Comparison of ENCODE assay signal across 2 cellular contexts in genomic region chr2:33275689-33276444, GRCh38.
A peak's percentile ranks its signal among the peaks of the same experiment; 100 is the strongest.
TF ChIP-seq lines count a peak whose summit lies in the region.

No MANE protein-coding gene starts in this region.

TF ChIP-seq in IMR-90, 13 proteins besides CTCF, POLR2A, EP300 and RAD21 (continued from another document):
- TF ChIP-seq, protein P1, sequence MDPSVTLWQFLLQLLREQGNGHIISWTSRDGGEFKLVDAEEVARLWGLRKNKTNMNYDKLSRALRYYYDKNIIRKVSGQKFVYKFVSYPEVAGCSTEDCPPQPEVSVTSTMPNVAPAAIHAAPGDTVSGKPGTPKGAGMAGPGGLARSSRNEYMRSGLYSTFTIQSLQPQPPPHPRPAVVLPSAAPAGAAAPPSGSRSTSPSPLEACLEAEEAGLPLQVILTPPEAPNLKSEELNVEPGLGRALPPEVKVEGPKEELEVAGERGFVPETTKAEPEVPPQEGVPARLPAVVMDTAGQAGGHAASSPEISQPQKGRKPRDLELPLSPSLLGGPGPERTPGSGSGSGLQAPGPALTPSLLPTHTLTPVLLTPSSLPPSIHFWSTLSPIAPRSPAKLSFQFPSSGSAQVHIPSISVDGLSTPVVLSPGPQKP (IDR thresholded peaks at IDR 0.05; ENCODE audit: borderline replicate concordance, low read depth, low read length), result no peak
- peak; percentile 63; the same call in 1 of the 2 replicates for TF ChIP-seq NFE2L2 (IDR thresholded peaks at IDR 0.05; ENCODE audit: low read depth, low read length)
- TF ChIP-seq MAZ (IDR thresholded peaks at IDR 0.05; ENCODE audit: borderline replicate concordance, low read depth, low read length), result peak; percentile 59
- no peak for TF ChIP-seq SMC3 (IDR thresholded peaks at IDR 0.05; ENCODE audit: low read depth, low read length)
- peak; percentile 71 for TF ChIP-seq USF2 (IDR thresholded peaks at IDR 0.05; ENCODE audit: low read depth, low read length)
- no peak for TF ChIP-seq RFX5 (IDR thresholded peaks at IDR 0.05; ENCODE audit: low read depth, low read length)
- TF ChIP-seq MAFK (IDR thresholded peaks at IDR 0.05; ENCODE audit: low read depth, low read length), result no peak
- peak; percentile 70 for TF ChIP-seq BHLHE40 (IDR thresholded peaks at IDR 0.05; ENCODE audit: low read depth, low read length)

TF ChIP-seq in HepG2, 621 proteins besides CTCF, POLR2A, EP300 and RAD21 (continued from another document and continues in another):
- TF ChIP-seq ZNF710 (CRISPR knock-in tag; IDR thresholded peaks at IDR 0.05; ENCODE audit: borderline replicate concordance) (no peak), KAT7 (CRISPR knock-in tag; IDR thresholded peaks at IDR 0.05; ENCODE audit: borderline replicate concordance) (no peak), SP140L (CRISPR knock-in tag; IDR thresholded peaks at IDR 0.05; ENCODE audit: borderline replicate concordance) (no peak), TCF7L2 (IDR thresholded peaks at IDR 0.05; ENCODE audit: low read depth, low read length) (no peak), ARID4A (CRISPR knock-in tag; IDR thresholded peaks at IDR 0.05; ENCODE audit: borderline replicate concordance) (no peak), ZNF20 (CRISPR knock-in tag; IDR thresholded peaks at IDR 0.05) (no peak), ZNF432 (CRISPR knock-in tag; IDR thresholded peaks at IDR 0.05; ENCODE audit: borderline replicate concordance) (no peak), ZNF563 (CRISPR knock-in tag; IDR thresholded peaks at IDR 0.05) (no peak), ZC3H13 (CRISPR knock-in tag; IDR thresholded peaks at IDR 0.05) (no peak), ZNF274 (CRISPR knock-in tag; IDR thresholded peaks at IDR 0.05) (no peak), ZNF589 (CRISPR knock-in tag; conservative IDR thresholded peaks at IDR 0.05) (0 out of 2 replicates have a peak, but pooled peaks have one; percentile 29), TOE1 (CRISPR knock-in tag; IDR thresholded peaks at IDR 0.05) (no peak), ZNF775 (CRISPR knock-in tag; IDR thresholded peaks at IDR 0.05; ENCODE audit: borderline replicate concordance) (no peak), NAIF1 (CRISPR knock-in tag; IDR thresholded peaks at IDR 0.05; ENCODE audit: borderline replicate concordance) (no peak), SOX5 (CRISPR knock-in tag; IDR thresholded peaks at IDR 0.05; ENCODE audit: borderline replicate concordance) (peak; percentile 75; the same call in 1 of the 2 replicates), ZNF263 (CRISPR knock-in tag; IDR thresholded peaks at IDR 0.05) (no peak), RBFOX2 (IDR thresholded peaks at IDR 0.05; ENCODE audit: low read depth, low read length) (no peak), CSRNP1 (CRISPR knock-in tag; IDR thresholded peaks at IDR 0.05) (no peak), BHLHE40 (IDR thresholded peaks at IDR 0.05; ENCODE audit: low read length) (no peak), JUN (CRISPR knock-in tag; IDR thresholded peaks at IDR 0.05) (peak; percentile 82; the same call in 1 of the 2 replicates), TERF1 (CRISPR knock-in tag; IDR thresholded peaks at IDR 0.05) (no peak), ZNF724P (CRISPR knock-in tag; IDR thresholded peaks at IDR 0.05; ENCODE audit: borderline replicate concordance) (no peak), FOSL2 (CRISPR knock-in tag; IDR thresholded peaks at IDR 0.05) (peak; percentile 99), ZNF17 (CRISPR knock-in tag; IDR thresholded peaks at IDR 0.05) (no peak), ZNF691 (CRISPR knock-in tag; IDR thresholded peaks at IDR 0.05; ENCODE audit: borderline replicate concordance, low read depth) (peak; percentile 60; the same call in 1 of the 2 replicates), ZFP41 (CRISPR knock-in tag; IDR thresholded peaks at IDR 0.05; ENCODE audit: borderline replicate concordance) (no peak)
- TF ChIP-seq, protein P2, sequence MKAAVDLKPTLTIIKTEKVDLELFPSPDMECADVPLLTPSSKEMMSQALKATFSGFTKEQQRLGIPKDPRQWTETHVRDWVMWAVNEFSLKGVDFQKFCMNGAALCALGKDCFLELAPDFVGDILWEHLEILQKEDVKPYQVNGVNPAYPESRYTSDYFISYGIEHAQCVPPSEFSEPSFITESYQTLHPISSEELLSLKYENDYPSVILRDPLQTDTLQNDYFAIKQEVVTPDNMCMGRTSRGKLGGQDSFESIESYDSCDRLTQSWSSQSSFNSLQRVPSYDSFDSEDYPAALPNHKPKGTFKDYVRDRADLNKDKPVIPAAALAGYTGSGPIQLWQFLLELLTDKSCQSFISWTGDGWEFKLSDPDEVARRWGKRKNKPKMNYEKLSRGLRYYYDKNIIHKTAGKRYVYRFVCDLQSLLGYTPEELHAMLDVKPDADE (CRISPR knock-in tag; IDR thresholded peaks at IDR 0.05), result no peak
- TF ChIP-seq, protein P3, sequence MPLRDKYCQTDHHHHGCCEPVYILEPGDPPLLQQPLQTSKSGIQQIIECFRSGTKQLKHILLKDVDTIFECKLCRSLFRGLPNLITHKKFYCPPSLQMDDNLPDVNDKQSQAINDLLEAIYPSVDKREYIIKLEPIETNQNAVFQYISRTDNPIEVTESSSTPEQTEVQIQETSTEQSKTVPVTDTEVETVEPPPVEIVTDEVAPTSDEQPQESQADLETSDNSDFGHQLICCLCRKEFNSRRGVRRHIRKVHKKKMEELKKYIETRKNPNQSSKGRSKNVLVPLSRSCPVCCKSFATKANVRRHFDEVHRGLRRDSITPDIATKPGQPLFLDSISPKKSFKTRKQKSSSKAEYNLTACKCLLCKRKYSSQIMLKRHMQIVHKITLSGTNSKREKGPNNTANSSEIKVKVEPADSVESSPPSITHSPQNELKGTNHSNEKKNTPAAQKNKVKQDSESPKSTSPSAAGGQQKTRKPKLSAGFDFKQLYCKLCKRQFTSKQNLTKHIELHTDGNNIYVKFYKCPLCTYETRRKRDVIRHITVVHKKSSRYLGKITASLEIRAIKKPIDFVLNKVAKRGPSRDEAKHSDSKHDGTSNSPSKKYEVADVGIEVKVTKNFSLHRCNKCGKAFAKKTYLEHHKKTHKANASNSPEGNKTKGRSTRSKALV (CRISPR knock-in tag; IDR thresholded peaks at IDR 0.05), result no peak
- TF ChIP-seq, protein P4, sequence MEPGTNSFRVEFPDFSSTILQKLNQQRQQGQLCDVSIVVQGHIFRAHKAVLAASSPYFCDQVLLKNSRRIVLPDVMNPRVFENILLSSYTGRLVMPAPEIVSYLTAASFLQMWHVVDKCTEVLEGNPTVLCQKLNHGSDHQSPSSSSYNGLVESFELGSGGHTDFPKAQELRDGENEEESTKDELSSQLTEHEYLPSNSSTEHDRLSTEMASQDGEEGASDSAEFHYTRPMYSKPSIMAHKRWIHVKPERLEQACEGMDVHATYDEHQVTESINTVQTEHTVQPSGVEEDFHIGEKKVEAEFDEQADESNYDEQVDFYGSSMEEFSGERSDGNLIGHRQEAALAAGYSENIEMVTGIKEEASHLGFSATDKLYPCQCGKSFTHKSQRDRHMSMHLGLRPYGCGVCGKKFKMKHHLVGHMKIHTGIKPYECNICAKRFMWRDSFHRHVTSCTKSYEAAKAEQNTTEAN (CRISPR knock-in tag; conservative IDR thresholded peaks at IDR 0.05), result no peak
- TF ChIP-seq, protein P5, sequence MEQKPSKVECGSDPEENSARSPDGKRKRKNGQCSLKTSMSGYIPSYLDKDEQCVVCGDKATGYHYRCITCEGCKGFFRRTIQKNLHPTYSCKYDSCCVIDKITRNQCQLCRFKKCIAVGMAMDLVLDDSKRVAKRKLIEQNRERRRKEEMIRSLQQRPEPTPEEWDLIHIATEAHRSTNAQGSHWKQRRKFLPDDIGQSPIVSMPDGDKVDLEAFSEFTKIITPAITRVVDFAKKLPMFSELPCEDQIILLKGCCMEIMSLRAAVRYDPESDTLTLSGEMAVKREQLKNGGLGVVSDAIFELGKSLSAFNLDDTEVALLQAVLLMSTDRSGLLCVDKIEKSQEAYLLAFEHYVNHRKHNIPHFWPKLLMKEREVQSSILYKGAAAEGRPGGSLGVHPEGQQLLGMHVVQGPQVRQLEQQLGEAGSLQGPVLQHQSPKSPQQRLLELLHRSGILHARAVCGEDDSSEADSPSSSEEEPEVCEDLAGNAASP (CRISPR knock-in tag; IDR thresholded peaks at IDR 0.05; ENCODE audit: borderline replicate concordance), result no peak
- TF ChIP-seq, protein P6, sequence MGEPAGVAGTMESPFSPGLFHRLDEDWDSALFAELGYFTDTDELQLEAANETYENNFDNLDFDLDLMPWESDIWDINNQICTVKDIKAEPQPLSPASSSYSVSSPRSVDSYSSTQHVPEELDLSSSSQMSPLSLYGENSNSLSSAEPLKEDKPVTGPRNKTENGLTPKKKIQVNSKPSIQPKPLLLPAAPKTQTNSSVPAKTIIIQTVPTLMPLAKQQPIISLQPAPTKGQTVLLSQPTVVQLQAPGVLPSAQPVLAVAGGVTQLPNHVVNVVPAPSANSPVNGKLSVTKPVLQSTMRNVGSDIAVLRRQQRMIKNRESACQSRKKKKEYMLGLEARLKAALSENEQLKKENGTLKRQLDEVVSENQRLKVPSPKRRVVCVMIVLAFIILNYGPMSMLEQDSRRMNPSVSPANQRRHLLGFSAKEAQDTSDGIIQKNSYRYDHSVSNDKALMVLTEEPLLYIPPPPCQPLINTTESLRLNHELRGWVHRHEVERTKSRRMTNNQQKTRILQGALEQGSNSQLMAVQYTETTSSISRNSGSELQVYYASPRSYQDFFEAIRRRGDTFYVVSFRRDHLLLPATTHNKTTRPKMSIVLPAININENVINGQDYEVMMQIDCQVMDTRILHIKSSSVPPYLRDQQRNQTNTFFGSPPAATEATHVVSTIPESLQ (CRISPR knock-in tag; conservative IDR thresholded peaks at IDR 0.05), result no peak
